1 cellular context compared by ENCODE assay signal in genomic region chr18:35501369-35501768, GRCh38.
TF ChIP-seq lines count a peak whose summit lies in the region.

No MANE protein-coding gene starts in this region.

TF ChIP-seq in HepG2, 621 proteins besides CTCF, POLR2A, EP300 and RAD21 (continued from another document):
- TF ChIP-seq ZSCAN29 (CRISPR knock-in tag; conservative IDR thresholded peaks at IDR 0.05): peak; percentile 78; the same call in 1 of the 2 replicates
- TF ChIP-seq HNF4A (CRISPR knock-in tag; IDR thresholded peaks at IDR 0.05): peak; percentile 47
- TF ChIP-seq ZBTB38 (CRISPR knock-in tag; IDR thresholded peaks at IDR 0.05): no peak
- TF ChIP-seq ZNF776 (CRISPR knock-in tag; IDR thresholded peaks at IDR 0.05): no peak
- no peak for TF ChIP-seq STAG1 (CRISPR knock-in tag; IDR thresholded peaks at IDR 0.05)
- 0 out of 2 replicates have a peak, but pooled peaks have one; percentile 4 for TF ChIP-seq SMC3 (IDR thresholded peaks at IDR 0.05; ENCODE audit: low read length)
